ENCODE assay signal across 8 cellular contexts in genomic region chr18:77865853-77866252, GRCh38.
"Had no signal": no experiment of that assay in that cellular context is flagged by ENCODE, and none has a peak within 500 bp of the region (broad histone marks: within the 10 kb centered on the region; RNA-seq: fewer than 3 reads in every experiment).

No MANE protein-coding gene starts in this region.

- H3K4me3 ChIP-seq: GM12878 had no signal

- ATAC-seq: GM12878 had no signal

- FAIRE-seq: G401.6, GM12878, GM12891, GM12892, GM18507, GM19239 had no signal

- DNase-seq: GDM1, GF-D8 had no signal
